Comparison of ENCODE assay signal across 8 cellular contexts in the genomic region with DNA sequence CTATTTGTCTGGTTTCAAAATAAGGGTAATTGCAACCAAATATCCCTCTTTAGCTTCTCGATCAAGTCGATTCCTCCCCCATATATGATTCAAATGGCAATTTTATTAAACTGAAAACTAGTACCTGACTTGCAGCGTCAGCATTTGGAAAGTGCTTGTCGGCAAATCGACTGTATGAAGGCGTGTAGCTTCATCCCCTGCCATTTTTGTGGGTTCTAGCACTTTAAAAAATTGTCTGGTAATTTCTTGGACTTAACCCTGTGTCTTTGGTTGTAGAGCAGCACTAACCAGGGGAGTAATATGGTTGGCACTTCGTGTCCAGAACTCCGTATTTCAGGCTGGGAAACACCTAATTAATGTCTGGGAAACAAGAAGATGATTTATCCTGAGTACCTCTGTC. TPM values are rescaled to one million over a fixed set of nuclear protein-coding genes. Genes with fewer than 3 reads are reported as not detected.
DNase-seq lines count a peak whose midpoint lies in the region; ATAC-seq and TF ChIP-seq lines count a peak whose summit lies in the region.

No MANE protein-coding gene starts in this region.

- H2AFZ ChIP-seq in GM23338 = peak overlapping the region; percentile 8

- peak overlapping the region; percentile 77 for H3K4me3 Mint-ChIP-seq in GM23338
- H3K4me3 Mint-ChIP-seq in CD4-positive, alpha-beta memory T cell = peak overlapping the region in 3 of 8 donors; percentile 70 to 72 (median 72)
- H3K4me3 Mint-ChIP-seq in activated CD8-positive, alpha-beta memory T cell treated with anti-CD3 and anti-CD28 coated beads, Interleukin-2, amount 10 ng/mL, durations not matched to agents 7 days and 5 days = no peak overlapping the region

- H3K27me3 Mint-ChIP-seq in GM23338 (ENCODE audit: insufficient read depth, low read depth, poor library complexity) = peaks cover 9% of the 10 kb centered on the region
- peaks cover 21 to 30% of the 10 kb centered on the region in 2 donors for H3K27me3 Mint-ChIP-seq in CD4-positive, alpha-beta memory T cell
- peaks cover 45% of the 10 kb centered on the region for H3K27me3 Mint-ChIP-seq in activated CD8-positive, alpha-beta memory T cell treated with anti-CD3 and anti-CD28 coated beads, Interleukin-2, amount 10 ng/mL, durations not matched to agents 7 days and 5 days

- intact Hi-C loops in CD4-positive, alpha-beta memory T cell (cut with micrococcal nuclease) = no loop called here

- H3K4me2 ChIP-seq in GM23338 = peak overlapping the region; percentile 90

- no peaks in the 10 kb centered on the region; the same call in 1 of the 2 replicates for H3F3A ChIP-seq in GM23338 (replicated peaks; ENCODE audit: low read depth)

- no peaks in the 10 kb centered on the region for H4K20me1 ChIP-seq in GM23338 (replicated peaks; ENCODE audit: insufficient read depth)

- peaks cover 3% of the 10 kb centered on the region; the same call in 2 of the 3 replicates for H3K9me3 Mint-ChIP-seq in GM23338
- H3K9me3 Mint-ChIP-seq in CD4-positive, alpha-beta memory T cell = peaks cover under 1 to 10% (median 5%) of the 10 kb centered on the region in 8 donors
- no peaks in the 10 kb centered on the region for H3K9me3 Mint-ChIP-seq in activated CD8-positive, alpha-beta memory T cell treated with anti-CD3 and anti-CD28 coated beads, Interleukin-2, amount 10 ng/mL, durations not matched to agents 7 days and 5 days (ENCODE audit: low read depth)

- H3K4me3 ChIP-seq in GM23338 (peak overlapping the region; percentile 80), SK-N-MC (peak overlapping the region; percentile 87), fibroblast of the aortic adventitia (ENCODE audit: low read depth, low read length) (peak overlapping the region; percentile 93), retinal pigment epithelial cell (ENCODE audit: low read length) (peak overlapping the region; percentile 76)
- no peak overlapping the region for H3K4me3 ChIP-seq in CD4-positive, alpha-beta memory T cell (ENCODE audit: low read length in 2 of 2)

- CTCF ChIA-PET in CD4-positive, alpha-beta memory T cell (lab: Charles Lee; ENCODE audit: partially characterized antibody) = no interaction called here
- CTCF ChIA-PET in activated CD8-positive, alpha-beta memory T cell treated with anti-CD3 and anti-CD28 coated beads, Interleukin-2, amount 10 ng/mL, durations not matched to agents 7 days and 5 days (lab: Charles Lee) = no interaction called here

- peaks cover 3% of the 10 kb centered on the region; the same call in 2 of the 3 replicates for H3K36me3 Mint-ChIP-seq in GM23338 (ENCODE audit: low read depth)
- H3K36me3 Mint-ChIP-seq in CD4-positive, alpha-beta memory T cell = no peaks in the 10 kb centered on the region
- H3K36me3 Mint-ChIP-seq in activated CD8-positive, alpha-beta memory T cell treated with anti-CD3 and anti-CD28 coated beads, Interleukin-2, amount 10 ng/mL, durations not matched to agents 7 days and 5 days = no peaks in the 10 kb centered on the region

- TF ChIP-seq CTCF in GM23338 (conservative IDR thresholded peaks at IDR 0.05; ENCODE audit: low read depth in 2 of 2) (no peak), fibroblast of the aortic adventitia (IDR thresholded peaks at IDR 0.05; ENCODE audit: insufficient read depth, low read length) (no peak), retinal pigment epithelial cell (conservative IDR thresholded peaks at IDR 0.05; ENCODE audit: low read depth, low read length) (no peak)

- H3K4me1 Mint-ChIP-seq in GM23338 = peaks cover 25% of the 10 kb centered on the region
- H3K4me1 Mint-ChIP-seq in CD4-positive, alpha-beta memory T cell = peaks cover 5 to 12% (median 8%) of the 10 kb centered on the region in 4 donors
- H3K4me1 Mint-ChIP-seq in activated CD8-positive, alpha-beta memory T cell treated with anti-CD3 and anti-CD28 coated beads, Interleukin-2, amount 10 ng/mL, durations not matched to agents 7 days and 5 days = no peaks in the 10 kb centered on the region

- DNase-seq in GM23338 (ENCODE audit: low spot score) = peak; percentile 6
- DNase-seq in SK-N-MC (ENCODE audit: low read depth, low spot score) = no peak
- DNase-seq in fibroblast of the aortic adventitia (ENCODE audit: low read depth) = peak; percentile 51
- DNase-seq in retinal pigment epithelial cell (ENCODE audit: low read depth) = no peak
- no peak for DNase-seq in CD4-positive, alpha-beta memory T cell
- no peak for DNase-seq in activated CD8-positive, alpha-beta memory T cell treated with anti-CD3 and anti-CD28 coated beads, Interleukin-2, amount 10 ng/mL, durations not matched to agents 7 days and 5 days

- H3K27ac ChIP-seq in GM23338 (ENCODE audit: low read depth) (peak overlapping the region; percentile 65), SK-N-MC (no peak overlapping the region)
- no peak overlapping the region for H3K27ac ChIP-seq in CD4-positive, alpha-beta memory T cell (ENCODE audit: low read depth, low read length)

- 0 out of 2 replicates have a peak overlapping the region, but pooled peaks have one; percentile 81 for H3K27ac Mint-ChIP-seq in GM23338
- no peak overlapping the region for H3K27ac Mint-ChIP-seq in CD4-positive, alpha-beta memory T cell
- H3K27ac Mint-ChIP-seq in activated CD8-positive, alpha-beta memory T cell treated with anti-CD3 and anti-CD28 coated beads, Interleukin-2, amount 10 ng/mL, durations not matched to agents 7 days and 5 days = no peak overlapping the region

- POLR2A ChIA-PET in CD4-positive, alpha-beta memory T cell (lab: Charles Lee; ENCODE audit: partially characterized antibody) = no interaction called here

- no peaks in the 10 kb centered on the region for H3K27me3 ChIP-seq in GM23338 (ENCODE audit: insufficient read depth)
- H3K27me3 ChIP-seq in CD4-positive, alpha-beta memory T cell (ENCODE audit: insufficient read depth, low read length) = no peaks in the 10 kb centered on the region

- H3K4me1 ChIP-seq in GM23338 (ENCODE audit: insufficient read depth) = peaks cover 28% of the 10 kb centered on the region
- no peaks in the 10 kb centered on the region for H3K4me1 ChIP-seq in CD4-positive, alpha-beta memory T cell (ENCODE audit: insufficient read depth, low read length)

- H3K9me3 ChIP-seq in SK-N-MC (ENCODE audit: low read depth, low read length) = no peaks in the 10 kb centered on the region
- H3K9me3 ChIP-seq in CD4-positive, alpha-beta memory T cell (ENCODE audit: control insufficient read depth in 1 of 2, low read length in 2 of 2) = no peaks in the 10 kb centered on the region

- H3K79me2 ChIP-seq in GM23338 (replicated peaks; ENCODE audit: insufficient read depth) = peaks cover 30% of the 10 kb centered on the region

- no peaks in the 10 kb centered on the region for H3K9me2 ChIP-seq in GM23338 (ENCODE audit: insufficient read depth)

- peak overlapping the region; percentile 33 for H3K9ac ChIP-seq in SK-N-MC (ENCODE audit: insufficient read length)

- ATAC-seq in GM23338 (no peak), GM21390 (IDR thresholded peaks at IDR 0.05; ENCODE audit: unreplicated experiment) (no peak), GM21360 (IDR thresholded peaks at IDR 0.05; ENCODE audit: unreplicated experiment) (no peak)
- ATAC-seq in activated CD8-positive, alpha-beta memory T cell treated with anti-CD3 and anti-CD28 coated beads, Interleukin-2, amount 10 ng/mL, durations not matched to agents 7 days and 5 days = no peak

- 0 out of 2 replicates have a peak, but pooled peaks cover 4% of the 10 kb centered on the region for H3K36me3 ChIP-seq in GM23338 (ENCODE audit: insufficient read depth)
- no peaks in the 10 kb centered on the region for H3K36me3 ChIP-seq in SK-N-MC (ENCODE audit: insufficient read depth, low read length)
- H3K36me3 ChIP-seq in CD4-positive, alpha-beta memory T cell (ENCODE audit: insufficient read depth, low read length) = no peaks in the 10 kb centered on the region

TF ChIP-seq in GM23338, 12 proteins besides CTCF, POLR2A, EP300 and RAD21:
- no peak for TF ChIP-seq ZNF331 (CRISPR knock-in tag; IDR thresholded peaks at IDR 0.05; ENCODE audit: low read depth)
- TF ChIP-seq ZNF114 (CRISPR knock-in tag; IDR thresholded peaks at IDR 0.05) = no peak
- TF ChIP-seq NANOG (IDR thresholded peaks at IDR 0.05; ENCODE audit: borderline replicate concordance) = no peak
- no peak for TF ChIP-seq JUNB (IDR thresholded peaks at IDR 0.05; ENCODE audit: unreplicated experiment)
- TF ChIP-seq, protein P1, sequence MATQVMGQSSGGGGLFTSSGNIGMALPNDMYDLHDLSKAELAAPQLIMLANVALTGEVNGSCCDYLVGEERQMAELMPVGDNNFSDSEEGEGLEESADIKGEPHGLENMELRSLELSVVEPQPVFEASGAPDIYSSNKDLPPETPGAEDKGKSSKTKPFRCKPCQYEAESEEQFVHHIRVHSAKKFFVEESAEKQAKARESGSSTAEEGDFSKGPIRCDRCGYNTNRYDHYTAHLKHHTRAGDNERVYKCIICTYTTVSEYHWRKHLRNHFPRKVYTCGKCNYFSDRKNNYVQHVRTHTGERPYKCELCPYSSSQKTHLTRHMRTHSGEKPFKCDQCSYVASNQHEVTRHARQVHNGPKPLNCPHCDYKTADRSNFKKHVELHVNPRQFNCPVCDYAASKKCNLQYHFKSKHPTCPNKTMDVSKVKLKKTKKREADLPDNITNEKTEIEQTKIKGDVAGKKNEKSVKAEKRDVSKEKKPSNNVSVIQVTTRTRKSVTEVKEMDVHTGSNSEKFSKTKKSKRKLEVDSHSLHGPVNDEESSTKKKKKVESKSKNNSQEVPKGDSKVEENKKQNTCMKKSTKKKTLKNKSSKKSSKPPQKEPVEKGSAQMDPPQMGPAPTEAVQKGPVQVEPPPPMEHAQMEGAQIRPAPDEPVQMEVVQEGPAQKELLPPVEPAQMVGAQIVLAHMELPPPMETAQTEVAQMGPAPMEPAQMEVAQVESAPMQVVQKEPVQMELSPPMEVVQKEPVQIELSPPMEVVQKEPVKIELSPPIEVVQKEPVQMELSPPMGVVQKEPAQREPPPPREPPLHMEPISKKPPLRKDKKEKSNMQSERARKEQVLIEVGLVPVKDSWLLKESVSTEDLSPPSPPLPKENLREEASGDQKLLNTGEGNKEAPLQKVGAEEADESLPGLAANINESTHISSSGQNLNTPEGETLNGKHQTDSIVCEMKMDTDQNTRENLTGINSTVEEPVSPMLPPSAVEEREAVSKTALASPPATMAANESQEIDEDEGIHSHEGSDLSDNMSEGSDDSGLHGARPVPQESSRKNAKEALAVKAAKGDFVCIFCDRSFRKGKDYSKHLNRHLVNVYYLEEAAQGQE (IDR thresholded peaks at IDR 0.05; ENCODE audit: unreplicated experiment) = no peak
- TF ChIP-seq POLR2AphosphoS5 (IDR thresholded peaks at IDR 0.05; ENCODE audit: low read depth) = no peak

RNA-seq across cellular contexts. Expression of a gene that starts 0.6 kb away (rescaled TPM):
- 32.6 and 76.7 TPM in 2 replicates for total RNA-seq in GM23338 (2014; rRNA removed; shearing (Covaris generic))
- polyA plus RNA-seq in GM23338 (2016; fragmentation: Nextera tagmentation; extraction: Ambion mirVana) = 9.8 and 15.2 TPM in 2 replicates
- 50.4 and 101 TPM in 2 replicates for total RNA-seq in fibroblast of the aortic adventitia (ENCODE audit: low replicate concordance)
- under 1 TPM in 1 of 2 experiments, not detected in 1; 0.26 TPM for total RNA-seq in CD4-positive, alpha-beta memory T cell
- polyA plus RNA-seq in CD4-positive, alpha-beta memory T cell = 1 to 10 TPM in 1 of 2 donors, not detected in 1; 2.1 TPM
- total RNA-seq in activated CD8-positive, alpha-beta memory T cell treated with anti-CD3 and anti-CD28 coated beads, Interleukin-2, amount 10 ng/mL, durations not matched to agents 7 days and 5 days = not detected

Comparison
In these comparisons a context has a peak if more than half of its experiments do, and no peak if none do; other contexts are left out.
1. DNase-seq: peak in GM23338 (single experiment) and fibroblast of the aortic adventitia (single experiment); none in SK-N-MC (single experiment), retinal pigment epithelial cell (single experiment), CD4-positive, alpha-beta memory T cell (0 of 5) and activated CD8-positive, alpha-beta memory T cell treated with anti-CD3 and anti-CD28 coated beads, Interleukin-2, amount 10 ng/mL, durations not matched to agents 7 days and 5 days (single experiment).
2. H3K4me3 ChIP-seq: peak in GM23338 (single experiment), SK-N-MC (single experiment), fibroblast of the aortic adventitia (single experiment) and retinal pigment epithelial cell (single experiment); none in CD4-positive, alpha-beta memory T cell (0 of 2).
3. RNA of a gene that starts 0.6 kb away (total RNA-seq): 50.4 to 101 TPM in fibroblast of the aortic adventitia and 32.6 to 76.7 TPM in GM23338; 0.26 TPM in CD4-positive, alpha-beta memory T cell and not detected in activated CD8-positive, alpha-beta memory T cell treated with anti-CD3 and anti-CD28 coated beads, Interleukin-2, amount 10 ng/mL, durations not matched to agents 7 days and 5 days; every median in the first group is over 10 times any median in the second.